18 cellular contexts compared by ENCODE assay signal in genomic region chr3:101123084-101123483, GRCh38.
"Had no signal": no experiment of that assay in that cellular context is flagged by ENCODE, and none has a peak within 500 bp of the region (broad histone marks: within the 10 kb centered on the region; RNA-seq: fewer than 3 reads in every experiment).

No MANE protein-coding gene starts in this region.

- H3K4me3 Mint-ChIP-seq: central memory CD8-positive, alpha-beta T cell; effector memory CD8-positive, alpha-beta T cell; naive thymus-derived CD4-positive, alpha-beta T cell; nephron; neural progenitor cell; stimulated activated memory B cell treated with anti-CD40 and anti-IgM and Interleukin-4, amounts not matched to agents 10 μg/mL and 1 μg/mL and 100 μg/mL, for 72 hours; type B pancreatic cell had no signal

- H3K36me3 Mint-ChIP-seq: naive thymus-derived CD4-positive, alpha-beta T cell; neural progenitor cell; stimulated activated memory B cell treated with anti-CD40 and anti-IgM and Interleukin-4, amounts not matched to agents 10 μg/mL and 1 μg/mL and 100 μg/mL, for 72 hours; type B pancreatic cell had no signal

- H3K9ac ChIP-seq: neural progenitor cell, parathyroid adenoma had no signal

- H3K9me3 Mint-ChIP-seq: central memory CD8-positive, alpha-beta T cell; effector memory CD8-positive, alpha-beta T cell; naive thymus-derived CD4-positive, alpha-beta T cell; nephron; neural progenitor cell; stimulated activated memory B cell treated with anti-CD40 and anti-IgM and Interleukin-4, amounts not matched to agents 10 μg/mL and 1 μg/mL and 100 μg/mL, for 72 hours; type B pancreatic cell had no signal

- H3K4me1 Mint-ChIP-seq: central memory CD8-positive, alpha-beta T cell; naive thymus-derived CD4-positive, alpha-beta T cell; nephron; neural progenitor cell; stimulated activated memory B cell treated with anti-CD40 and anti-IgM and Interleukin-4, amounts not matched to agents 10 μg/mL and 1 μg/mL and 100 μg/mL, for 72 hours had no signal

- DNase-seq: effector memory CD8-positive, alpha-beta T cell; kidney; naive thymus-derived CD4-positive, alpha-beta T cell; right lobe of liver; stimulated activated CD4-positive, alpha-beta T cell treated with anti-CD3 and anti-CD28 coated beads, Interleukin-4, amount 100 ng/mL, for 4 hours; stimulated activated naive CD8-positive, alpha-beta T cell treated with anti-CD3 and anti-CD28 coated beads, Interleukin-15, Interleukin-2, amounts not matched to agents 100 U/mL and 50 U/mL, for 24 hours; substantia nigra; testis; tibial artery had no signal

- H3K27ac Mint-ChIP-seq: effector memory CD8-positive, alpha-beta T cell; naive thymus-derived CD4-positive, alpha-beta T cell; nephron; neural progenitor cell; progenitor cell of endocrine pancreas; stimulated activated memory B cell treated with anti-CD40 and anti-IgM and Interleukin-4, amounts not matched to agents 10 μg/mL and 1 μg/mL and 100 μg/mL, for 72 hours; type B pancreatic cell had no signal

- H3K27ac ChIP-seq: coronary artery, left lung, neural progenitor cell, parathyroid adenoma, right lobe of liver, testis, tibial artery had no signal

- H3K27me3 ChIP-seq: left lung, neural progenitor cell, right lobe of liver, testis, tibial artery had no signal

- H3K4me1 ChIP-seq: left lung, neural progenitor cell, parathyroid adenoma, right lobe of liver, testis, tibial artery had no signal

- H3K27me3 Mint-ChIP-seq: progenitor cell of endocrine pancreas, type B pancreatic cell had no signal

- H3K4me3 ChIP-seq: coronary artery, left lung, neural progenitor cell, right lobe of liver, testis, tibial artery had no signal

- ATAC-seq: effector memory CD8-positive, alpha-beta T cell; left lung; naive thymus-derived CD4-positive, alpha-beta T cell; right lobe of liver; stimulated activated memory B cell treated with anti-CD40 and anti-IgM and Interleukin-4, amounts not matched to agents 10 μg/mL and 1 μg/mL and 100 μg/mL, for 72 hours; stimulated activated naive CD8-positive, alpha-beta T cell treated with anti-CD3 and anti-CD28 coated beads, Interleukin-15, Interleukin-2, amounts not matched to agents 100 U/mL and 50 U/mL, for 24 hours had no signal

- H3K9me3 ChIP-seq: left lung, right lobe of liver, testis, tibial artery had no signal

- H3K36me3 ChIP-seq: left lung, neural progenitor cell, right lobe of liver, tibial artery had no signal
